39 cellular contexts compared by ENCODE assay signal in the genomic region with DNA sequence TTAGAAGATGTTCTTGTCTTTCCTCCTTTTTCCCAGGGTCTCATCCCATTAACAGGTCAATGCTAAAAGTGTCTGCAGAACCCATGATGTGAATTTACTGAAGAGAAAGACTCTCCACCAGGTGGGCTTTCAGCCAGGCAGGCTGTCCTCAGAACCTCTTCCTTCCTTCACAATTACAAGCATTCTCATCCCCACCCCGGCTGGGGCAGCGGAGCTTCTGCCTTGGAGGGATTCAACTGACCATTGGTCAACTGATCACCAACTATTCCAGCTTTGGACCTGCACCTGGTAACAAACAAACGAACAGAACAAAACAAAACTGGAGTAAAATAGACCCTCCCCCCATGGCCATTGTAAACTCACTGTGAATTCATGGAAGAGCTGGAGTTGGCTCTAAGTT. TPM values are rescaled to one million over a fixed set of nuclear protein-coding genes. Genes with fewer than 3 reads are reported as not detected.
"Had no signal": no experiment of that assay in that cellular context is flagged by ENCODE, and none has a peak within 500 bp of the region (broad histone marks: within the 10 kb centered on the region; RNA-seq: fewer than 3 reads in every experiment).

No MANE protein-coding gene starts in this region.

- H3K27ac Mint-ChIP-seq: activated B cell treated with CpG ODN at 0.5 μM for 24 hours; activated CD4-positive, alpha-beta memory T cell treated with anti-CD3 and anti-CD28 coated beads for 36 hours; activated CD4-positive, alpha-beta T cell treated with anti-CD3 and anti-CD28 coated beads, Interleukin-2, amount 10 ng/mL, durations not matched to agents 24 days and 14 days; activated CD8-positive, alpha-beta T cell treated with anti-CD3 and anti-CD28 coated beads for 36 hours; activated naive CD4-positive, alpha-beta T cell treated with anti-CD3 and anti-CD28 coated beads for 36 hours; activated naive CD4-positive, alpha-beta T cell treated with anti-CD3 and anti-CD28 coated beads, Interleukin-2, amount 50 U/mL, for 72 hours; activated naive CD8-positive, alpha-beta T cell treated with anti-CD3 and anti-CD28 coated beads for 36 hours; activated T-cell treated with anti-CD3 and anti-CD28 coated beads, Interleukin-2, amount 50 U/mL, for 72 hours; activated T-helper 1 cell treated with anti-CD3 and anti-CD28 coated beads, Interleukin-12 subunit alpha, Interleukin-12 subunit beta, Interleukin-2, Interleukin-4 antibody, amounts not matched to agents 30 ng/mL and 10 ng/mL and 1 ng/mL, durations not matched to agents 14 hours and 24 hours and 36 hours; activated T-helper 17 cell treated with anti-CD3 and anti-CD28 coated beads, Interleukin-2, amount 50 U/mL, for 72 hours; T-helper 1 cell treated with Interleukin-12 subunit alpha and Interleukin-12 subunit beta and Interleukin-4 antibody, amounts not matched to agents 30 μg/mL and 1 μg/mL, for 36 hours; T-helper 2 cell treated with Interferon-gamma antibody and Interleukin-4, amounts not matched to agents 5 μg/mL and 100 μg/mL, for 36 hours had no signal

- H3K27me3 ChIP-seq: body of pancreas, brain microvascular endothelial cell had no signal

- H3K4me1 Mint-ChIP-seq: activated T-helper 17 cell treated with anti-CD3 and anti-CD28 coated beads, Interleukin-2, amount 50 U/mL, for 72 hours had no signal

- DNase-seq: activated B cell treated with CpG ODN at 0.5 μM for 24 hours; activated CD4-positive, alpha-beta T cell treated with anti-CD3 and anti-CD28 coated beads for 4 hours; activated CD4-positive, alpha-beta T cell treated with anti-CD3 and anti-CD28 coated beads, Interleukin-2, amount 10 ng/mL, durations not matched to agents 24 days and 14 days; activated CD4-positive, alpha-beta T cell treated with anti-CD3 and anti-CD28 coated beads, Interleukin-2, amount 50 U/mL, for 1 hour; activated CD4-positive, alpha-beta T cell treated with anti-CD3 and anti-CD28 coated beads, Interleukin-2, amount 50 U/mL, for 4 hours; activated CD4-positive, CD25-positive, alpha-beta regulatory T cell treated with anti-CD3 and anti-CD28 coated beads, Interleukin-2, amount 50 U/mL, for 72 hours; activated CD8-positive, alpha-beta memory T cell treated with anti-CD3 and anti-CD28 coated beads, Interleukin-2, amount 50 U/mL, for 4 hours; activated effector memory CD4-positive, alpha-beta T cell treated with anti-CD3 and anti-CD28 coated beads, Interleukin-2, amount 50 U/mL, for 16 hours; activated gamma-delta T cell treated with Interleukin-2 at 50 U/mL for 16 hours; activated naive CD4-positive, alpha-beta T cell; activated naive CD4-positive, alpha-beta T cell treated with anti-CD3 and anti-CD28 coated beads, Interleukin-2, amount 50 U/mL, for 16 hours; activated T-cell treated with anti-CD3 and anti-CD28 coated beads for 4 hours; activated T-cell treated with anti-CD3 and anti-CD28 coated beads, Interleukin-2, amount 50 U/mL, for 1 hour; activated T-cell treated with anti-CD3 and anti-CD28 coated beads, Interleukin-2, amount 50 U/mL, for 4 hours; adrenal gland; amniotic stem cell; aorta; body of pancreas; brain microvascular endothelial cell; central memory CD4-positive, alpha-beta T cell; T-helper 1 cell; T-helper 2 cell; T-helper 9 cell had no signal

- H3K36me3 Mint-ChIP-seq: activated CD4-positive, alpha-beta memory T cell treated with anti-CD3 and anti-CD28 coated beads for 36 hours; activated naive CD4-positive, alpha-beta T cell treated with anti-CD3 and anti-CD28 coated beads, Interleukin-2, amount 50 U/mL, for 72 hours; activated naive CD8-positive, alpha-beta T cell treated with anti-CD3 and anti-CD28 coated beads for 36 hours had no signal

- H3K36me3 ChIP-seq: adrenal gland, brain microvascular endothelial cell, breast epithelium had no signal

- H3K9me3 ChIP-seq: adrenal gland, body of pancreas, breast epithelium had no signal

- H3K4me1 ChIP-seq: adrenal gland, breast epithelium had no signal

- FAIRE-seq: astrocyte, TTC549 had no signal

- H3K9me3 Mint-ChIP-seq: activated B cell treated with CpG ODN at 0.5 μM for 24 hours; activated CD4-positive, alpha-beta memory T cell treated with anti-CD3 and anti-CD28 coated beads for 36 hours; activated CD4-positive, alpha-beta T cell treated with anti-CD3 and anti-CD28 coated beads, Interleukin-2, amount 10 ng/mL, durations not matched to agents 24 days and 14 days; activated CD8-positive, alpha-beta T cell treated with anti-CD3 and anti-CD28 coated beads for 36 hours; activated naive CD4-positive, alpha-beta T cell treated with anti-CD3 and anti-CD28 coated beads for 36 hours; activated naive CD4-positive, alpha-beta T cell treated with anti-CD3 and anti-CD28 coated beads, Interleukin-2, amount 50 U/mL, for 72 hours; activated naive CD8-positive, alpha-beta T cell treated with anti-CD3 and anti-CD28 coated beads for 36 hours; activated T-cell treated with anti-CD3 and anti-CD28 coated beads, Interleukin-2, amount 50 U/mL, for 4 hours; activated T-cell treated with anti-CD3 and anti-CD28 coated beads, Interleukin-2, amount 50 U/mL, for 72 hours; activated T-helper 1 cell treated with anti-CD3 and anti-CD28 coated beads, Interleukin-12 subunit alpha, Interleukin-12 subunit beta, Interleukin-2, Interleukin-4 antibody, amounts not matched to agents 30 ng/mL and 10 ng/mL and 1 ng/mL, durations not matched to agents 14 hours and 24 hours and 36 hours; activated T-helper 17 cell treated with anti-CD3 and anti-CD28 coated beads, Interleukin-2, amount 50 U/mL, for 72 hours; T-helper 1 cell treated with Interleukin-12 subunit alpha and Interleukin-12 subunit beta and Interleukin-4 antibody, amounts not matched to agents 30 μg/mL and 1 μg/mL, for 36 hours; T-helper 2 cell treated with Interferon-gamma antibody and Interleukin-4, amounts not matched to agents 5 μg/mL and 100 μg/mL, for 36 hours had no signal

- ATAC-seq: activated naive CD4-positive, alpha-beta T cell treated with anti-CD3 and anti-CD28 coated beads, Interleukin-2, amount 50 U/mL, for 72 hours; activated T-cell treated with anti-CD3 and anti-CD28 coated beads, Interleukin-2, amount 50 U/mL, for 4 hours; activated T-cell treated with anti-CD3 and anti-CD28 coated beads, Interleukin-2, amount 50 U/mL, for 72 hours; activated T-helper 17 cell treated with anti-CD3 and anti-CD28 coated beads, Interleukin-2, amount 50 U/mL, for 72 hours; body of pancreas had no signal

- H3K27ac ChIP-seq: adrenal gland, body of pancreas, brain microvascular endothelial cell, breast epithelium, VCaP had no signal

- H3K4me3 Mint-ChIP-seq: activated B cell treated with CpG ODN at 0.5 μM for 24 hours; activated CD4-positive, alpha-beta memory T cell treated with anti-CD3 and anti-CD28 coated beads for 36 hours; activated CD4-positive, alpha-beta T cell treated with anti-CD3 and anti-CD28 coated beads, Interleukin-2, amount 10 ng/mL, durations not matched to agents 24 days and 14 days; activated CD8-positive, alpha-beta T cell treated with anti-CD3 and anti-CD28 coated beads for 36 hours; activated naive CD4-positive, alpha-beta T cell treated with anti-CD3 and anti-CD28 coated beads for 36 hours; activated naive CD8-positive, alpha-beta T cell treated with anti-CD3 and anti-CD28 coated beads for 36 hours; activated T-cell treated with anti-CD3 and anti-CD28 coated beads, Interleukin-2, amount 50 U/mL, for 4 hours; activated T-cell treated with anti-CD3 and anti-CD28 coated beads, Interleukin-2, amount 50 U/mL, for 72 hours; activated T-helper 1 cell treated with anti-CD3 and anti-CD28 coated beads, Interleukin-12 subunit alpha, Interleukin-12 subunit beta, Interleukin-2, Interleukin-4 antibody, amounts not matched to agents 30 ng/mL and 10 ng/mL and 1 ng/mL, durations not matched to agents 14 hours and 24 hours and 36 hours; activated T-helper 17 cell treated with anti-CD3 and anti-CD28 coated beads, Interleukin-2, amount 50 U/mL, for 72 hours; T-helper 1 cell treated with Interleukin-12 subunit alpha and Interleukin-12 subunit beta and Interleukin-4 antibody, amounts not matched to agents 30 μg/mL and 1 μg/mL, for 36 hours; T-helper 2 cell treated with Interferon-gamma antibody and Interleukin-4, amounts not matched to agents 5 μg/mL and 100 μg/mL, for 36 hours had no signal

- H3K4me3 ChIP-seq: adrenal gland, body of pancreas, breast epithelium had no signal

RNA-seq across cellular contexts. Expression of a gene that starts 12.6 kb away (rescaled TPM):
- total RNA-seq: activated B cell treated with CpG ODN at 0.5 μM for 24 hours; activated CD8-positive, alpha-beta T cell treated with anti-CD3 and anti-CD28 coated beads for 36 hours; activated naive CD4-positive, alpha-beta T cell treated with anti-CD3 and anti-CD28 coated beads for 36 hours; activated naive CD8-positive, alpha-beta T cell treated with anti-CD3 and anti-CD28 coated beads for 36 hours; adrenal gland; aorta; astrocyte; body of pancreas; breast epithelium; cardiac septum had no signal
- polyA plus RNA-seq: adrenal gland, aorta had no signal

RNA-seq across cellular contexts. Expression of a gene that starts 48.6 kb away (rescaled TPM):
- total RNA-seq: activated B cell treated with CpG ODN at 0.5 μM for 24 hours; activated CD4-positive, alpha-beta memory T cell treated with anti-CD3 and anti-CD28 coated beads for 36 hours; activated CD4-positive, alpha-beta T cell treated with anti-CD3 and anti-CD28 coated beads, Interleukin-2, amount 10 ng/mL, durations not matched to agents 24 days and 14 days; activated CD8-positive, alpha-beta memory T cell treated with anti-CD3 and anti-CD28 coated beads for 36 hours; activated CD8-positive, alpha-beta T cell treated with anti-CD3 and anti-CD28 coated beads for 36 hours; activated naive CD4-positive, alpha-beta T cell treated with anti-CD3 and anti-CD28 coated beads for 36 hours; activated naive CD4-positive, alpha-beta T cell treated with anti-CD3 and anti-CD28 coated beads, Interleukin-2, amount 50 U/mL, for 72 hours; activated naive CD8-positive, alpha-beta T cell treated with anti-CD3 and anti-CD28 coated beads for 36 hours; activated T-cell treated with anti-CD3 and anti-CD28 coated beads, Interleukin-2, amount 50 U/mL, for 4 hours; activated T-cell treated with anti-CD3 and anti-CD28 coated beads, Interleukin-2, amount 50 U/mL, for 72 hours; activated T-helper 1 cell treated with anti-CD3 and anti-CD28 coated beads, Interleukin-12 subunit alpha, Interleukin-12 subunit beta, Interleukin-2, Interleukin-4 antibody, amounts not matched to agents 30 ng/mL and 10 ng/mL and 1 ng/mL, durations not matched to agents 14 hours and 24 hours and 36 hours; activated T-helper 17 cell treated with anti-CD3 and anti-CD28 coated beads, Interleukin-2, amount 50 U/mL, for 72 hours; adrenal gland; astrocyte; cardiac septum had no signal
- polyA plus RNA-seq: adrenal gland, aorta had no signal
